1 cellular context compared by ENCODE assay signal in the genomic region with DNA sequence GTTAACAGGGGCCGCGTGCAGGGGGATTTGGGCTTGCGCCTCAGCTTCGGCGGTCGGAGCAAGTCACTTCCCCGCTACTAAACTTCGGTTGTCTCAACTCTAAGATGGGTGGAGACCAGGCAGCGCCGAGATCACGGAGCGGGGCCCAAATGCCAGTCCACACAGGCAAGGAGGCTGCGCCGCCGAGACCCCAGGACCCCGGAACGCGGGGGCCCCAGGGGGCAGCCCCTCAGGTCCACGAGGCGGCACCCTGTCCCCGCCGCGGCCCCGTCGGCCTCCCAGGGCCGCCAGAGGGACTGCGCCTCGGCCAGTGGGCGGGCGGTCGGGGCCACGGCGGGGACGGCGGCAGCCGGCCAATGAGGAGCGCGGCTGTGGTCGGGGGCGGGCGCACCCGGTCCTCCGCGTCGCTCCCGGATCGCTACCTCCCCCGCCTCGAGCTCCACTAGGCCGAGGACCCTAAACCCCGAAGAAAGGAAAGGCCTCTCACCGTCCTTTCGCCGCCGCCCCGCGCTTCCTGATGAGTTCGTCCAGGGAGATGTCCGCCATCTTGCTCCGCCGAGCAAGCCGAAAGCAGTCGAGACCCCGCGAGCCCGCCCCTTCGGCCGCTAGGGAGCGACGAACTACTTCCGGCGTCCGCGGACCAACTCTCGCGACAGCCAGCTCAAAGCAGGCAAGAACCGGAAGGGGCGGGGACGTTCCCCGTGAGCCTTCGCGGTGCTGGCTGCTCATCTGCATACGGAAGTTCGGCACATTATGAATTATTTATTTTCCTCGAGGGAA.
A peak's percentile ranks its signal among the peaks of the same experiment; 100 is the strongest.
TF ChIP-seq lines count a peak whose summit lies in the region.

POLDIP3 (minus strand) TSS at position 572 of the 780 bp plus-strand sequence; CDS start at position 546, 26 bp downstream.

TF ChIP-seq in HEK293, 187 proteins besides CTCF, POLR2A, EP300 and RAD21 (continued from another document and continues in another):
- TF ChIP-seq ZNF335 (tag by site-specific recombination; conservative IDR thresholded peaks at IDR 0.05) (peak; percentile 59), KLF8 (tag by site-specific recombination; IDR thresholded peaks at IDR 0.05) (peak; percentile 78), SP2 (tag by site-specific recombination; IDR thresholded peaks at IDR 0.05) (peak; percentile 92), KLF10 (tag by site-specific recombination; IDR thresholded peaks at IDR 0.05) (no peak), HOXC10 (CRISPR knock-in tag; IDR thresholded peaks at IDR 0.05) (0 out of 2 replicates have a peak, but pooled peaks have one; percentile 26), ZNF404 (tag by site-specific recombination; IDR thresholded peaks at IDR 0.05) (no peak), ZNF184 (tag by site-specific recombination; IDR thresholded peaks at IDR 0.05) (no peak), ZNF530 (tag by site-specific recombination; IDR thresholded peaks at IDR 0.05; ENCODE audit: low read depth) (no peak), KLF1 (tag by site-specific recombination; IDR thresholded peaks at IDR 0.05) (peak; percentile 65; the same call in 1 of the 2 replicates), ZNF660 (tag by site-specific recombination; IDR thresholded peaks at IDR 0.05) (peak; percentile 61; the same call in 1 of the 2 replicates), ZNF10 (tag by site-specific recombination; IDR thresholded peaks at IDR 0.05) (no peak), SCRT2 (tag by site-specific recombination; IDR thresholded peaks at IDR 0.05) (no peak), ZBTB44 (tag by site-specific recombination; IDR thresholded peaks at IDR 0.05) (0 out of 2 replicates have a peak, but pooled peaks have one; percentile 26), IKZF3 (tag by site-specific recombination; IDR thresholded peaks at IDR 0.05) (0 out of 2 replicates have a peak, but pooled peaks have one; percentile 53), ZNF350 (tag by site-specific recombination; IDR thresholded peaks at IDR 0.05) (no peak), ZFP69B (tag by site-specific recombination; IDR thresholded peaks at IDR 0.05) (no peak), ZBTB10 (tag by site-specific recombination; IDR thresholded peaks at IDR 0.05) (no peak), ZNF302 (tag by site-specific recombination; IDR thresholded peaks at IDR 0.05; ENCODE audit: low read depth) (no peak), ZBTB8A (tag by site-specific recombination; IDR thresholded peaks at IDR 0.05) (no peak), ZNF658 (tag by site-specific recombination; IDR thresholded peaks at IDR 0.05) (no peak), ZNF366 (tag by site-specific recombination; conservative IDR thresholded peaks at IDR 0.05) (no peak), ZNF692 (tag by site-specific recombination; IDR thresholded peaks at IDR 0.05) (no peak), ZNF791 (tag by site-specific recombination; IDR thresholded peaks at IDR 0.05) (no peak), ZNF626 (tag by site-specific recombination; IDR thresholded peaks at IDR 0.05) (no peak), ZBTB20 (tag by site-specific recombination; IDR thresholded peaks at IDR 0.05) (peak; percentile 89), ZNF610 (tag by site-specific recombination; IDR thresholded peaks at IDR 0.05; ENCODE audit: borderline replicate concordance) (peak; percentile 30; the same call in 1 of the 2 replicates), ZSCAN30 (tag by site-specific recombination; IDR thresholded peaks at IDR 0.05) (peak; percentile 63; the same call in 1 of the 2 replicates), ZBTB48 (tag by site-specific recombination; IDR thresholded peaks at IDR 0.05) (peak; percentile 58; the same call in 1 of the 2 replicates), ZNF510 (tag by site-specific recombination; IDR thresholded peaks at IDR 0.05; ENCODE audit: insufficient replicate concordance) (no peak), SP3 (tag by site-specific recombination; IDR thresholded peaks at IDR 0.05) (peak; percentile 95), AEBP2 (tag by site-specific recombination; IDR thresholded peaks at IDR 0.05; ENCODE audit: borderline replicate concordance) (no peak), ZNF473 (tag by site-specific recombination; IDR thresholded peaks at IDR 0.05) (no peak), ZNF747 (tag by site-specific recombination; IDR thresholded peaks at IDR 0.05) (no peak), ZNF133 (tag by site-specific recombination; IDR thresholded peaks at IDR 0.05) (no peak), BCL11A (tag by site-specific recombination; IDR thresholded peaks at IDR 0.05; ENCODE audit: low read depth) (no peak; the same call in 1 of the 2 replicates)
- TF ChIP-seq, protein P1, sequence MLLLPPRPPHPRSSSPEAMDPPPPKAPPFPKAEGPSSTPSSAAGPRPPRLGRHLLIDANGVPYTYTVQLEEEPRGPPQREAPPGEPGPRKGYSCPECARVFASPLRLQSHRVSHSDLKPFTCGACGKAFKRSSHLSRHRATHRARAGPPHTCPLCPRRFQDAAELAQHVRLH (tag by site-specific recombination; IDR thresholded peaks at IDR 0.05): peak; percentile 96
- TF ChIP-seq, protein P2, sequence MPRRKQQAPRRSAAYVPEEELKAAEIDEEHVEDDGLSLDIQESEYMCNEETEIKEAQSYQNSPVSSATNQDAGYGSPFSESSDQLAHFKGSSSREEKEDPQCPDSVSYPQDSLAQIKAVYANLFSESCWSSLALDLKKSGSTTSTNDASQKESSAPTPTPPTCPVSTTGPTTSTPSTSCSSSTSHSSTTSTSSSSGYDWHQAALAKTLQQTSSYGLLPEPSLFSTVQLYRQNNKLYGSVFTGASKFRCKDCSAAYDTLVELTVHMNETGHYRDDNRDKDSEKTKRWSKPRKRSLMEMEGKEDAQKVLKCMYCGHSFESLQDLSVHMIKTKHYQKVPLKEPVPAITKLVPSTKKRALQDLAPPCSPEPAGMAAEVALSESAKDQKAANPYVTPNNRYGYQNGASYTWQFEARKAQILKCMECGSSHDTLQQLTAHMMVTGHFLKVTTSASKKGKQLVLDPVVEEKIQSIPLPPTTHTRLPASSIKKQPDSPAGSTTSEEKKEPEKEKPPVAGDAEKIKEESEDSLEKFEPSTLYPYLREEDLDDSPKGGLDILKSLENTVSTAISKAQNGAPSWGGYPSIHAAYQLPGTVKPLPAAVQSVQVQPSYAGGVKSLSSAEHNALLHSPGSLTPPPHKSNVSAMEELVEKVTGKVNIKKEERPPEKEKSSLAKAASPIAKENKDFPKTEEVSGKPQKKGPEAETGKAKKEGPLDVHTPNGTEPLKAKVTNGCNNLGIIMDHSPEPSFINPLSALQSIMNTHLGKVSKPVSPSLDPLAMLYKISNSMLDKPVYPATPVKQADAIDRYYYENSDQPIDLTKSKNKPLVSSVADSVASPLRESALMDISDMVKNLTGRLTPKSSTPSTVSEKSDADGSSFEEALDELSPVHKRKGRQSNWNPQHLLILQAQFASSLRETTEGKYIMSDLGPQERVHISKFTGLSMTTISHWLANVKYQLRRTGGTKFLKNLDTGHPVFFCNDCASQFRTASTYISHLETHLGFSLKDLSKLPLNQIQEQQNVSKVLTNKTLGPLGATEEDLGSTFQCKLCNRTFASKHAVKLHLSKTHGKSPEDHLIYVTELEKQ (tag by site-specific recombination; IDR thresholded peaks at IDR 0.05; ENCODE audit: borderline replicate concordance): no peak
- TF ChIP-seq, protein P3, sequence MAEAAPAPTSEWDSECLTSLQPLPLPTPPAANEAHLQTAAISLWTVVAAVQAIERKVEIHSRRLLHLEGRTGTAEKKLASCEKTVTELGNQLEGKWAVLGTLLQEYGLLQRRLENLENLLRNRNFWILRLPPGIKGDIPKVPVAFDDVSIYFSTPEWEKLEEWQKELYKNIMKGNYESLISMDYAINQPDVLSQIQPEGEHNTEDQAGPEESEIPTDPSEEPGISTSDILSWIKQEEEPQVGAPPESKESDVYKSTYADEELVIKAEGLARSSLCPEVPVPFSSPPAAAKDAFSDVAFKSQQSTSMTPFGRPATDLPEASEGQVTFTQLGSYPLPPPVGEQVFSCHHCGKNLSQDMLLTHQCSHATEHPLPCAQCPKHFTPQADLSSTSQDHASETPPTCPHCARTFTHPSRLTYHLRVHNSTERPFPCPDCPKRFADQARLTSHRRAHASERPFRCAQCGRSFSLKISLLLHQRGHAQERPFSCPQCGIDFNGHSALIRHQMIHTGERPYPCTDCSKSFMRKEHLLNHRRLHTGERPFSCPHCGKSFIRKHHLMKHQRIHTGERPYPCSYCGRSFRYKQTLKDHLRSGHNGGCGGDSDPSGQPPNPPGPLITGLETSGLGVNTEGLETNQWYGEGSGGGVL (tag by site-specific recombination; IDR thresholded peaks at IDR 0.05): no peak
- TF ChIP-seq, protein P4, sequence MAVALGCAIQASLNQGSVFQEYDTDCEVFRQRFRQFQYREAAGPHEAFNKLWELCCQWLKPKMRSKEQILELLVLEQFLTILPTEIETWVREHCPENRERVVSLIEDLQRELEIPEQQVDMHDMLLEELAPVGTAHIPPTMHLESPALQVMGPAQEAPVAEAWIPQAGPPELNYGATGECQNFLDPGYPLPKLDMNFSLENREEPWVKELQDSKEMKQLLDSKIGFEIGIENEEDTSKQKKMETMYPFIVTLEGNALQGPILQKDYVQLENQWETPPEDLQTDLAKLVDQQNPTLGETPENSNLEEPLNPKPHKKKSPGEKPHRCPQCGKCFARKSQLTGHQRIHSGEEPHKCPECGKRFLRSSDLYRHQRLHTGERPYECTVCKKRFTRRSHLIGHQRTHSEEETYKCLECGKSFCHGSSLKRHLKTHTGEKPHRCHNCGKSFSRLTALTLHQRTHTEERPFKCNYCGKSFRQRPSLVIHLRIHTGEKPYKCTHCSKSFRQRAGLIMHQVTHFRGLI (tag by site-specific recombination; IDR thresholded peaks at IDR 0.05): no peak
- TF ChIP-seq, protein P5, sequence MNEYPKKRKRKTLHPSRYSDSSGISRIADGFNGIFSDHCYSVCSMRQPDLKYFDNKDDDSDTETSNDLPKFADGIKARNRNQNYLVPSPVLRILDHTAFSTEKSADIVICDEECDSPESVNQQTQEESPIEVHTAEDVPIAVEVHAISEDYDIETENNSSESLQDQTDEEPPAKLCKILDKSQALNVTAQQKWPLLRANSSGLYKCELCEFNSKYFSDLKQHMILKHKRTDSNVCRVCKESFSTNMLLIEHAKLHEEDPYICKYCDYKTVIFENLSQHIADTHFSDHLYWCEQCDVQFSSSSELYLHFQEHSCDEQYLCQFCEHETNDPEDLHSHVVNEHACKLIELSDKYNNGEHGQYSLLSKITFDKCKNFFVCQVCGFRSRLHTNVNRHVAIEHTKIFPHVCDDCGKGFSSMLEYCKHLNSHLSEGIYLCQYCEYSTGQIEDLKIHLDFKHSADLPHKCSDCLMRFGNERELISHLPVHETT (tag by site-specific recombination; IDR thresholded peaks at IDR 0.05): peak; percentile 29; the same call in 1 of the 2 replicates
